In genomic region chr17:49898547-49899490, GRCh38 we compare ENCODE assay signal across 12 cellular contexts. TPM values are rescaled to one million over a fixed set of nuclear protein-coding genes. Genes with fewer than 3 reads are reported as not detected.
DNase-seq lines count a peak whose midpoint lies in the region; ATAC-seq and TF ChIP-seq lines count a peak whose summit lies in the region.
"Had no signal": no experiment of that assay in that cellular context is flagged by ENCODE, and none has a peak within 500 bp of the region (broad histone marks: within the 10 kb centered on the region; RNA-seq: fewer than 3 reads in every experiment).

No MANE protein-coding gene starts in this region.

- no peaks in the 10 kb centered on the region for H3K9me3 ChIP-seq in BE2C
- H3K9me3 ChIP-seq in sigmoid colon, result no peaks in the 10 kb centered on the region

- 0 out of 2 replicates have a peak, but pooled peaks have one; percentile 7 for TF ChIP-seq CTCF in BE2C (IDR thresholded peaks at IDR 0.05; ENCODE audit: low read depth, low read length)
- TF ChIP-seq CTCF in sigmoid colon (IDR thresholded peaks at IDR 0.05), result no peak

- H3K4me3 ChIP-seq in BE2C (ENCODE audit: low read depth, low read length) (no peak overlapping the region), sigmoid colon (no peak overlapping the region)

- H3K4me1 ChIP-seq in BE2C, result no peaks in the 10 kb centered on the region
- H3K4me1 ChIP-seq in sigmoid colon, result peaks cover 0 to 5% (median 4%) of the 10 kb centered on the region in 4 donors

- H3K36me3 ChIP-seq in BE2C (no peaks in the 10 kb centered on the region), sigmoid colon (no peaks in the 10 kb centered on the region)

- intact Hi-C loops in sigmoid colon (cut with DNase I), result no loop called here

- no peak for TF ChIP-seq POLR2A in sigmoid colon (IDR thresholded peaks at IDR 0.05)

- POLR2A ChIA-PET in HEK293T (lab: Yijun Ruan, JAX), result no interaction called here

- ATAC-seq in HG02938 (IDR thresholded peaks at IDR 0.05; ENCODE audit: unreplicated experiment) (no peak), HG03460 (IDR thresholded peaks at IDR 0.05; ENCODE audit: unreplicated experiment) (no peak)

- H3K27me3 ChIP-seq in BE2C (peaks cover 43% of the 10 kb centered on the region), sigmoid colon (peaks cover 18 to 58% (median 19%) of the 10 kb centered on the region in 3 donors)

- no peak for TF ChIP-seq EP300 in sigmoid colon (IDR thresholded peaks at IDR 0.05)

- 78 to 85% methylated on average over 9 of the region's 9 CpGs for WGBS in sigmoid colon, 2 donors

- DNase-seq in BE2C, result no peak
- DNase-seq in HEK293T (ENCODE audit: extremely low spot score), result peak; percentile 37
- DNase-seq in SK-N-DZ (ENCODE audit: low spot score), result peak; percentile 41
- DNase-seq in iPS DF 4.7 (ENCODE audit: extremely low read depth, low spot score), result peak; percentile 66
- no peak for DNase-seq in sigmoid colon
- DNase-seq in NK-92 (lab: John Stamatoyannopoulos, UW; ENCODE audit: unreplicated experiment), result no peak
- DNase-seq: anterior cingulate cortex, foreskin melanocyte, Karpas-422 had no signal

- CTCF ChIA-PET in HEK293T (lab: Yijun Ruan, JAX), result interaction anchor here (0.9 to 1.3 kb wide), 5 partner anchors 19 to 99 kb away, joined by 3 to 4 read pairs (median 4); no protein-coding TSS in a partner anchor

- H3K27ac ChIP-seq in sigmoid colon, result no peak overlapping the region

TF ChIP-seq in HEK293T, 16 proteins besides CTCF, POLR2A, EP300 and RAD21:
- no peak for TF ChIP-seq BHLHE40 (IDR thresholded peaks at IDR 0.05; ENCODE audit: borderline replicate concordance)
- TF ChIP-seq TARDBP (IDR thresholded peaks at IDR 0.05), result no peak
- no peak for TF ChIP-seq NFRKB (IDR thresholded peaks at IDR 0.05)
- no peak for TF ChIP-seq FOXK2 (IDR thresholded peaks at IDR 0.05)
- TF ChIP-seq L3MBTL2 (conservative IDR thresholded peaks at IDR 0.05), result no peak
- no peak for TF ChIP-seq SP1 (IDR thresholded peaks at IDR 0.05)
- no peak for TF ChIP-seq ARNT (IDR thresholded peaks at IDR 0.05)
- TF ChIP-seq ELF4 (IDR thresholded peaks at IDR 0.05), result no peak
- no peak for TF ChIP-seq SUZ12 (IDR thresholded peaks at IDR 0.05)
- no peak for TF ChIP-seq HDGF (IDR thresholded peaks at IDR 0.05; ENCODE audit: borderline replicate concordance)
- no peak for TF ChIP-seq CTBP1 (IDR thresholded peaks at IDR 0.05; ENCODE audit: borderline replicate concordance)
- TF ChIP-seq PKNOX1 (IDR thresholded peaks at IDR 0.05), result no peak
- TF ChIP-seq LEF1 (IDR thresholded peaks at IDR 0.05; ENCODE audit: borderline replicate concordance), result no peak
- no peak for TF ChIP-seq FOXA1 (IDR thresholded peaks at IDR 0.05)

RNA-seq across cellular contexts. Expression of gene TAC4, which starts 51.0 kb away (rescaled TPM):
- polyA plus RNA-seq in BE2C (2012; ENCODE audit: insufficient read depth, insufficient read length, low read depth), result not detected
- not detected in 2 replicates for polyA plus RNA-seq in SK-N-DZ (2014; cell fraction: cytosol; rRNA removed)
- not detected in 2 replicates for polyA plus RNA-seq in SK-N-DZ (2014; cell fraction: nucleus; rRNA removed)
- total RNA-seq in sigmoid colon, result not detected
- 1 to 10 TPM in 1 of 3 donors, not detected in 2; 3.6 TPM for polyA plus RNA-seq in sigmoid colon
- total RNA-seq: mucosa of gallbladder had no signal

Comparison
In these comparisons a context has a peak if more than half of its experiments do, and no peak if none do; other contexts are left out.
1. DNase-seq: peak in HEK293T (single experiment), SK-N-DZ (single experiment) and iPS DF 4.7 (single experiment); none in BE2C (single experiment), sigmoid colon (single experiment) and NK-92 (single experiment).